2 cellular contexts compared by ENCODE assay signal in the genomic region with DNA sequence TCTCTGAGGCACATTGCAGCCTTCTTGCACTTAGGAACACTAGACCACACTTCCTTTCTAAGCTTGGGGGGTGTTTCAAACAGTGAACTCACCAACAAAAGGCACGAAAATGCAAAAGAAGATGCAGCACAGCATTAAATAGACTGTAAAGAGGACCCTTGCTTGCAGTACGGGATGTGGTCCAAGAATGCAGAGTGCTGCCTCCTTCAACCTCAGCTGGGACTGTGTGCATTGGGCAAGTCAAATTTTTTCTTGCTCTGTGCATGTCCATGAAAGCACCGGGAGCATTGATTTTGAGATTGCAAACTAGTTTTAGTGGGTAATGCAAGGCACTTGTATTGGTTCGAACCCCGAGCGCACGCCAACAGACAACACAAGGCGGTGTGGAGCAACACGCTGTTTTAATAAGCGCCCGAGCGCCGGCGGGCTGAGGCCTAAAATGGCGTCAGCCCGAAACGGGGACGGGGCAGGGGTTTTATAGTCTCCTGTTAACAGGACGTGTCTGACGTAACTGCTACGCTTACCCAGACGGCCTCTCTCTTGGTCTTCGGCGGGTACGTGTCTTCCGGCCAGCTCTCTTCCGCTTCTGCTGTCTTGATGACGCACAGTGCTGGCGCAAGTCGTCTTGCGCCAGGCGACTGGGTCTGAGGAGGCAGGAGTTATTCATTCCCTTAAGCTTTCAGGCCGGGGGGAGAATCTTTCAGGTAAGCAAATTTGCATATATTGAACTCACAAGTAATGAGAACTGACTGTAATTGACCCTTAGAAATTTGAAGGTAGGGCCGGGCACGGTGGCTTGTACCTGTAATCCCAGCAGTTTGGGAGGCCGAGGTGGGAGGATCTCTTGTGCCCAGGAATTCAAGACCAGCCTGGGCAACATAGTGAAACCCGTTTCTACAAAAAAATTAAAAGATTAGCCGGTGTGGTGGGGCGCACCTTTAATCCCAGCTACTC.
A peak's percentile ranks its signal among the peaks of the same experiment; 100 is the strongest.
TF ChIP-seq lines count a peak whose summit lies in the region.

No MANE protein-coding gene starts in this region.

TF ChIP-seq in GM23338, 12 proteins besides CTCF, POLR2A, EP300 and RAD21 (continues in another document):
- TF ChIP-seq STAT1 (IDR thresholded peaks at IDR 0.05; ENCODE audit: unreplicated experiment) = no peak
- TF ChIP-seq EZH2 (IDR thresholded peaks at IDR 0.05; ENCODE audit: low read depth, unreplicated experiment) = no peak
- TF ChIP-seq, protein P1, sequence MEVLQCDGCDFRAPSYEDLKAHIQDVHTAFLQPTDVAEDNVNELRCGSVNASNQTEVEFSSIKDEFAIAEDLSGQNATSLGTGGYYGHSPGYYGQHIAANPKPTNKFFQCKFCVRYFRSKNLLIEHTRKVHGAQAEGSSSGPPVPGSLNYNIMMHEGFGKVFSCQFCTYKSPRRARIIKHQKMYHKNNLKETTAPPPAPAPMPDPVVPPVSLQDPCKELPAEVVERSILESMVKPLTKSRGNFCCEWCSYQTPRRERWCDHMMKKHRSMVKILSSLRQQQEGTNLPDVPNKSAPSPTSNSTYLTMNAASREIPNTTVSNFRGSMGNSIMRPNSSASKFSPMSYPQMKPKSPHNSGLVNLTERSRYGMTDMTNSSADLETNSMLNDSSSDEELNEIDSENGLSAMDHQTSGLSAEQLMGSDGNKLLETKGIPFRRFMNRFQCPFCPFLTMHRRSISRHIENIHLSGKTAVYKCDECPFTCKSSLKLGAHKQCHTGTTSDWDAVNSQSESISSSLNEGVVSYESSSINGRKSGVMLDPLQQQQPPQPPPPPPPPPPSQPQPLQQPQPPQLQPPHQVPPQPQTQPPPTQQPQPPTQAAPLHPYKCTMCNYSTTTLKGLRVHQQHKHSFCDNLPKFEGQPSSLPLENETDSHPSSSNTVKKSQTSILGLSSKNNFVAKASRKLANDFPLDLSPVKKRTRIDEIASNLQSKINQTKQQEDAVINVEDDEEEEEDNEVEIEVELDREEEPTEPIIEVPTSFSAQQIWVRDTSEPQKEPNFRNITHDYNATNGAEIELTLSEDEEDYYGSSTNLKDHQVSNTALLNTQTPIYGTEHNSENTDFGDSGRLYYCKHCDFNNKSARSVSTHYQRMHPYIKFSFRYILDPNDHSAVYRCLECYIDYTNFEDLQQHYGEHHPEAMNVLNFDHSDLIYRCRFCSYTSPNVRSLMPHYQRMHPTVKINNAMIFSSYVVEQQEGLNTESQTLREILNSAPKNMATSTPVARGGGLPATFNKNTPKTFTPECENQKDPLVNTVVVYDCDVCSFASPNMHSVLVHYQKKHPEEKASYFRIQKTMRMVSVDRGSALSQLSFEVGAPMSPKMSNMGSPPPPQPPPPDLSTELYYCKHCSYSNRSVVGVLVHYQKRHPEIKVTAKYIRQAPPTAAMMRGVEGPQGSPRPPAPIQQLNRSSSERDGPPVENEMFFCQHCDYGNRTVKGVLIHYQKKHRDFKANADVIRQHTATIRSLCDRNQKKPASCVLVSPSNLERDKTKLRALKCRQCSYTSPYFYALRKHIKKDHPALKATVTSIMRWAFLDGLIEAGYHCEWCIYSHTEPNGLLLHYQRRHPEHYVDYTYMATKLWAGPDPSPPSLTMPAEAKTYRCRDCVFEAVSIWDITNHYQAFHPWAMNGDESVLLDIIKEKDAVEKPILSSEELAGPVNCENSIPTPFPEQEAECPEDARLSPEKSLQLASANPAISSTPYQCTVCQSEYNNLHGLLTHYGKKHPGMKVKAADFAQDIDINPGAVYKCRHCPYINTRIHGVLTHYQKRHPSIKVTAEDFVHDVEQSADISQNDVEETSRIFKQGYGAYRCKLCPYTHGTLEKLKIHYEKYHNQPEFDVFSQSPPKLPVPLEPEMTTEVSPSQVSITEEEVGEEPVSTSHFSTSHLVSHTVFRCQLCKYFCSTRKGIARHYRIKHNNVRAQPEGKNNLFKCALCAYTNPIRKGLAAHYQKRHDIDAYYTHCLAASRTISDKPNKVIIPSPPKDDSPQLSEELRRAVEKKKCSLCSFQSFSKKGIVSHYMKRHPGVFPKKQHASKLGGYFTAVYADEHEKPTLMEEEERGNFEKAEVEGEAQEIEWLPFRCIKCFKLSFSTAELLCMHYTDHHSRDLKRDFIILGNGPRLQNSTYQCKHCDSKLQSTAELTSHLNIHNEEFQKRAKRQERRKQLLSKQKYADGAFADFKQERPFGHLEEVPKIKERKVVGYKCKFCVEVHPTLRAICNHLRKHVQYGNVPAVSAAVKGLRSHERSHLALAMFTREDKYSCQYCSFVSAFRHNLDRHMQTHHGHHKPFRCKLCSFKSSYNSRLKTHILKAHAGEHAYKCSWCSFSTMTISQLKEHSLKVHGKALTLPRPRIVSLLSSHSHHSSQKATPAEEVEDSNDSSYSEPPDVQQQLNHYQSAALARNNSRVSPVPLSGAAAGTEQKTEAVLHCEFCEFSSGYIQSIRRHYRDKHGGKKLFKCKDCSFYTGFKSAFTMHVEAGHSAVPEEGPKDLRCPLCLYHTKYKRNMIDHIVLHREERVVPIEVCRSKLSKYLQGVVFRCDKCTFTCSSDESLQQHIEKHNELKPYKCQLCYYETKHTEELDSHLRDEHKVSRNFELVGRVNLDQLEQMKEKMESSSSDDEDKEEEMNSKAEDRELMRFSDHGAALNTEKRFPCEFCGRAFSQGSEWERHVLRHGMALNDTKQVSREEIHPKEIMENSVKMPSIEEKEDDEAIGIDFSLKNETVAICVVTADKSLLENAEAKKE (CRISPR knock-in tag; IDR thresholded peaks at IDR 0.05) = no peak
- TF ChIP-seq ZNF331 (CRISPR knock-in tag; IDR thresholded peaks at IDR 0.05; ENCODE audit: low read depth) = no peak
- TF ChIP-seq POLR2AphosphoS5 (IDR thresholded peaks at IDR 0.05; ENCODE audit: low read depth) = no peak
- no peak for TF ChIP-seq ZNF114 (CRISPR knock-in tag; IDR thresholded peaks at IDR 0.05)
- TF ChIP-seq JUNB (IDR thresholded peaks at IDR 0.05; ENCODE audit: unreplicated experiment) = no peak
- TF ChIP-seq NANOG (IDR thresholded peaks at IDR 0.05; ENCODE audit: borderline replicate concordance) = no peak
- TF ChIP-seq, protein P2, sequence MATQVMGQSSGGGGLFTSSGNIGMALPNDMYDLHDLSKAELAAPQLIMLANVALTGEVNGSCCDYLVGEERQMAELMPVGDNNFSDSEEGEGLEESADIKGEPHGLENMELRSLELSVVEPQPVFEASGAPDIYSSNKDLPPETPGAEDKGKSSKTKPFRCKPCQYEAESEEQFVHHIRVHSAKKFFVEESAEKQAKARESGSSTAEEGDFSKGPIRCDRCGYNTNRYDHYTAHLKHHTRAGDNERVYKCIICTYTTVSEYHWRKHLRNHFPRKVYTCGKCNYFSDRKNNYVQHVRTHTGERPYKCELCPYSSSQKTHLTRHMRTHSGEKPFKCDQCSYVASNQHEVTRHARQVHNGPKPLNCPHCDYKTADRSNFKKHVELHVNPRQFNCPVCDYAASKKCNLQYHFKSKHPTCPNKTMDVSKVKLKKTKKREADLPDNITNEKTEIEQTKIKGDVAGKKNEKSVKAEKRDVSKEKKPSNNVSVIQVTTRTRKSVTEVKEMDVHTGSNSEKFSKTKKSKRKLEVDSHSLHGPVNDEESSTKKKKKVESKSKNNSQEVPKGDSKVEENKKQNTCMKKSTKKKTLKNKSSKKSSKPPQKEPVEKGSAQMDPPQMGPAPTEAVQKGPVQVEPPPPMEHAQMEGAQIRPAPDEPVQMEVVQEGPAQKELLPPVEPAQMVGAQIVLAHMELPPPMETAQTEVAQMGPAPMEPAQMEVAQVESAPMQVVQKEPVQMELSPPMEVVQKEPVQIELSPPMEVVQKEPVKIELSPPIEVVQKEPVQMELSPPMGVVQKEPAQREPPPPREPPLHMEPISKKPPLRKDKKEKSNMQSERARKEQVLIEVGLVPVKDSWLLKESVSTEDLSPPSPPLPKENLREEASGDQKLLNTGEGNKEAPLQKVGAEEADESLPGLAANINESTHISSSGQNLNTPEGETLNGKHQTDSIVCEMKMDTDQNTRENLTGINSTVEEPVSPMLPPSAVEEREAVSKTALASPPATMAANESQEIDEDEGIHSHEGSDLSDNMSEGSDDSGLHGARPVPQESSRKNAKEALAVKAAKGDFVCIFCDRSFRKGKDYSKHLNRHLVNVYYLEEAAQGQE (IDR thresholded peaks at IDR 0.05; ENCODE audit: unreplicated experiment) = no peak

TF ChIP-seq in H1, 55 proteins besides CTCF, POLR2A, EP300 and RAD21:
- TF ChIP-seq YY1 (IDR thresholded peaks at IDR 0.05; ENCODE audit: low read depth, low read length) (0 out of 2 replicates have a peak, but pooled peaks have one; percentile 15), PHF8 (conservative IDR thresholded peaks at IDR 0.05; ENCODE audit: low read depth, low read length) (no peak)
TF ChIP-seq in H1: peak in this region for 1.
